1 cellular context compared by ENCODE assay signal in genomic region chr2:240477916-240478315, GRCh38.
TF ChIP-seq lines count a peak whose summit lies in the region.

No MANE protein-coding gene starts in this region.

TF ChIP-seq in H1, 55 proteins besides CTCF, POLR2A, EP300 and RAD21:
- TF ChIP-seq CHD2 (IDR thresholded peaks at IDR 0.05; ENCODE audit: low read length) (no peak), YY1 (IDR thresholded peaks at IDR 0.05; ENCODE audit: low read depth, low read length) (0 out of 2 replicates have a peak, but pooled peaks have one; percentile 54)
